Comparison of ENCODE assay signal across 21 cellular contexts in genomic region chr13:105961438-105961837, GRCh38.
"Had no signal": no experiment of that assay in that cellular context is flagged by ENCODE, and none has a peak within 500 bp of the region (broad histone marks: within the 10 kb centered on the region; RNA-seq: fewer than 3 reads in every experiment).

No MANE protein-coding gene starts in this region.

- DNase-seq: MV-4-11, NCI-H1048, NCI-H1105, NCI-H1417, NCI-H1436 treated with DMSO at 0.1 percent for 48 hours, NCI-H1694, NCI-H187 treated with DMSO at 0.1 percent for 48 hours, NCI-H2029 treated with DMSO at 0.1 percent for 48 hours, NCI-H2171 treated with DMSO at 0.1 percent for 48 hours, NCI-H345, NCI-H446 treated with DMSO at 0.1 percent for 48 hours, NCI-H510A treated with DMSO at 0.1 percent for 48 hours, NCI-H69, NCI-H774, PC-3, SHP77 treated with DMSO at 0.1 percent for 48 hours, SJCRH30 had no signal

- ATAC-seq: K562, Panc1, PC-3, Right ventricle myocardium inferior, SK-N-SH treated with all-trans-retinoic acid at 6 μM for 48 hours had no signal
